ENCODE assay signal across 12 cellular contexts in the genomic region with DNA sequence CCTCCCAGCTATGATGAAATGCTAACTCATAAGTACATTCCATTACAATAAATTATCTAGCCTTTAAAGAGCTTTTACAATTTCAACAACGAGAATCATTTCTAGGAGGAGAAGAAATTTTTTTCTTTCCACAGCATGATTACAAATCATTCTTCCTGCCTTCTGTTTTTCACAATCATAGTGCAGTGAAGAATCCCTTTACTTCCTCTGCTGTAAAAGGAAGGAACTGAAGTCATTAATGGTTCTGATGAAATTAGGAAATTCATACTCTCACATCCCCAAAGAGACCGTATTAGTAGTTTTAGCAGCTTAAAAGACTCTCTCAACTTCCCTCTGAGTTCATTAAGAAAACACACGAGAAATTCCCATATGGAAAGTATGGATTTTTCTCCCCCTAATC. TPM values are rescaled to one million over a fixed set of nuclear protein-coding genes. Genes with fewer than 3 reads are reported as not detected.
DNase-seq lines count a peak whose midpoint lies in the region; ATAC-seq and TF ChIP-seq lines count a peak whose summit lies in the region.
"Had no signal": no experiment of that assay in that cellular context is flagged by ENCODE, and none has a peak within 500 bp of the region (broad histone marks: within the 10 kb centered on the region; RNA-seq: fewer than 3 reads in every experiment).

No MANE protein-coding gene starts in this region.

- H3K36me3 ChIP-seq in hepatocyte (replicated peaks; ENCODE audit: insufficient read depth, low read depth) = no peaks in the 10 kb centered on the region

- WGBS in hepatocyte (ENCODE audit: low lambda C conversion rate, missing lambda C conversion rate) = 63% methylated on average over 3 of the region's 3 CpGs

- H3K4me1 Mint-ChIP-seq in WTC11 = peaks cover 11% of the 10 kb centered on the region
- no peaks in the 10 kb centered on the region for H3K4me1 Mint-ChIP-seq in stimulated activated naive CD8-positive, alpha-beta T cell treated with anti-CD3 and anti-CD28 coated beads, Interleukin-15, amount 100 ng/mL, for 72 hours
- H3K4me1 Mint-ChIP-seq in activated CD8-positive, alpha-beta T cell treated with anti-CD3 and anti-CD28 coated beads, Interleukin-2, amount 10 ng/mL, durations not matched to agents 7 days and 5 days (ENCODE audit: low read depth) = no peaks in the 10 kb centered on the region
- H3K4me1 Mint-ChIP-seq: memory B cell had no signal

- no peak for ATAC-seq in WTC11
- no peak for ATAC-seq in stimulated activated naive CD8-positive, alpha-beta T cell treated with anti-CD3 and anti-CD28 coated beads, Interleukin-15, amount 100 ng/mL, for 72 hours
- no peak for ATAC-seq in activated CD8-positive, alpha-beta T cell treated with anti-CD3 and anti-CD28 coated beads, Interleukin-2, amount 10 ng/mL, durations not matched to agents 7 days and 5 days

- peak overlapping the region; percentile 16 for H2AFZ ChIP-seq in hepatocyte

- H3K4me1 ChIP-seq in hepatocyte (ENCODE audit: insufficient read depth) = peaks cover 5% of the 10 kb centered on the region

- POLR2A ChIA-PET in WTC11 (lab: Charles Lee) = no interaction called here
- POLR2A ChIA-PET in activated CD8-positive, alpha-beta T cell treated with anti-CD3 and anti-CD28 coated beads, Interleukin-2, amount 10 ng/mL, durations not matched to agents 7 days and 5 days (lab: Charles Lee) = no interaction called here

- H3K4me3 ChIP-seq in hepatocyte (no peak overlapping the region), skeletal muscle cell (ENCODE audit: low read depth, low read length) (no peak overlapping the region)

- H3K9me3 Mint-ChIP-seq in WTC11 = no peaks in the 10 kb centered on the region
- no peaks in the 10 kb centered on the region for H3K9me3 Mint-ChIP-seq in stimulated activated naive CD8-positive, alpha-beta T cell treated with anti-CD3 and anti-CD28 coated beads, Interleukin-15, amount 100 ng/mL, for 72 hours
- H3K9me3 Mint-ChIP-seq in activated CD8-positive, alpha-beta T cell treated with anti-CD3 and anti-CD28 coated beads, Interleukin-2, amount 10 ng/mL, durations not matched to agents 7 days and 5 days (ENCODE audit: insufficient read depth) = no peaks in the 10 kb centered on the region
- H3K9me3 Mint-ChIP-seq: memory B cell had no signal

- no peaks in the 10 kb centered on the region for H3K27me3 Mint-ChIP-seq in WTC11 (ENCODE audit: low read depth)
- H3K27me3 Mint-ChIP-seq in stimulated activated naive CD8-positive, alpha-beta T cell treated with anti-CD3 and anti-CD28 coated beads, Interleukin-15, amount 100 ng/mL, for 72 hours = no peaks in the 10 kb centered on the region
- H3K27me3 Mint-ChIP-seq in activated CD8-positive, alpha-beta T cell treated with anti-CD3 and anti-CD28 coated beads, Interleukin-2, amount 10 ng/mL, durations not matched to agents 7 days and 5 days (ENCODE audit: low read depth) = no peaks in the 10 kb centered on the region
- H3K27me3 Mint-ChIP-seq: memory B cell had no signal

- DNase-seq in GM03348 (ENCODE audit: low spot score) (peak; percentile 47), WTC11 (ENCODE audit: low spot score) (no peak), hepatocyte (ENCODE audit: low spot score) (no peak), skeletal muscle cell (ENCODE audit: low read depth) (peak; percentile 34), amygdala (lab: John Stamatoyannopoulos, UW) (no peak)
- DNase-seq in stimulated activated naive CD4-positive, alpha-beta T cell (lab: John Stamatoyannopoulos, UW) = no peak
- DNase-seq in stimulated activated naive CD8-positive, alpha-beta T cell treated with anti-CD3 and anti-CD28 coated beads, Interleukin-15, amount 100 ng/mL, for 72 hours = no peak
- no peak for DNase-seq in activated CD8-positive, alpha-beta T cell treated with anti-CD3 and anti-CD28 coated beads, Interleukin-2, amount 10 ng/mL, durations not matched to agents 7 days and 5 days
- DNase-seq: anterior cingulate cortex, foreskin melanocyte, NCI-H510A had no signal

- H3K9me3 ChIP-seq in hepatocyte (ENCODE audit: low read depth) = no peaks in the 10 kb centered on the region

- H3K27me3 ChIP-seq in hepatocyte = no peaks in the 10 kb centered on the region

- peak overlapping the region; percentile 50 for H3K4me2 ChIP-seq in hepatocyte

- H4K20me1 ChIP-seq in hepatocyte (ENCODE audit: insufficient read depth, poor library complexity, severe bottlenecking) = no peaks in the 10 kb centered on the region

- no peaks in the 10 kb centered on the region for H3K79me2 ChIP-seq in hepatocyte

- H3K27ac Mint-ChIP-seq in WTC11 = peak overlapping the region; percentile 21; the same call in 1 of the 2 replicates
- H3K27ac Mint-ChIP-seq in stimulated activated naive CD8-positive, alpha-beta T cell treated with anti-CD3 and anti-CD28 coated beads, Interleukin-15, amount 100 ng/mL, for 72 hours = no peak overlapping the region
- H3K27ac Mint-ChIP-seq in activated CD8-positive, alpha-beta T cell treated with anti-CD3 and anti-CD28 coated beads, Interleukin-2, amount 10 ng/mL, durations not matched to agents 7 days and 5 days = no peak overlapping the region
- H3K27ac Mint-ChIP-seq: memory B cell had no signal

- TF ChIP-seq CTCF in WTC11 (IDR thresholded peaks at IDR 0.05) (no peak), hepatocyte (IDR thresholded peaks at IDR 0.05; ENCODE audit: poor library complexity) (no peak)

- CTCF ChIA-PET in WTC11 (lab: Charles Lee) = interaction anchor here (1.3 to 1.6 kb wide), 2 partner anchors 59 to 306 kb away, joined by 3 to 4 read pairs; a partner anchor contains a TSS
- CTCF ChIA-PET in activated CD8-positive, alpha-beta T cell treated with anti-CD3 and anti-CD28 coated beads, Interleukin-2, amount 10 ng/mL, durations not matched to agents 7 days and 5 days (lab: Charles Lee) = no interaction called here

- no peak overlapping the region for H3K4me3 Mint-ChIP-seq in WTC11
- no peak overlapping the region for H3K4me3 Mint-ChIP-seq in stimulated activated naive CD8-positive, alpha-beta T cell treated with anti-CD3 and anti-CD28 coated beads, Interleukin-15, amount 100 ng/mL, for 72 hours
- no peak overlapping the region for H3K4me3 Mint-ChIP-seq in activated CD8-positive, alpha-beta T cell treated with anti-CD3 and anti-CD28 coated beads, Interleukin-2, amount 10 ng/mL, durations not matched to agents 7 days and 5 days
- H3K4me3 Mint-ChIP-seq: memory B cell had no signal

- no peaks in the 10 kb centered on the region for H3K36me3 Mint-ChIP-seq in WTC11
- no peaks in the 10 kb centered on the region for H3K36me3 Mint-ChIP-seq in activated CD8-positive, alpha-beta T cell treated with anti-CD3 and anti-CD28 coated beads, Interleukin-2, amount 10 ng/mL, durations not matched to agents 7 days and 5 days (ENCODE audit: low read depth)
- H3K36me3 Mint-ChIP-seq: memory B cell had no signal

- H3K9me2 ChIP-seq in hepatocyte (replicated peaks; ENCODE audit: insufficient read depth) = no peaks in the 10 kb centered on the region

- peak overlapping the region; percentile 29 for H3K27ac ChIP-seq in hepatocyte

TF ChIP-seq in WTC11, 78 proteins besides CTCF, POLR2A, EP300 and RAD21:
- TF ChIP-seq ZNF121 (CRISPR knock-in tag; IDR thresholded peaks at IDR 0.05) = no peak
- TF ChIP-seq OVOL2 (CRISPR knock-in tag; IDR thresholded peaks at IDR 0.05; ENCODE audit: borderline replicate concordance) = no peak
- TF ChIP-seq ZNF396 (CRISPR knock-in tag; IDR thresholded peaks at IDR 0.05; ENCODE audit: borderline replicate concordance) = no peak
- no peak for TF ChIP-seq GTF2I (CRISPR knock-in tag; conservative IDR thresholded peaks at IDR 0.05)
- TF ChIP-seq, protein P1, sequence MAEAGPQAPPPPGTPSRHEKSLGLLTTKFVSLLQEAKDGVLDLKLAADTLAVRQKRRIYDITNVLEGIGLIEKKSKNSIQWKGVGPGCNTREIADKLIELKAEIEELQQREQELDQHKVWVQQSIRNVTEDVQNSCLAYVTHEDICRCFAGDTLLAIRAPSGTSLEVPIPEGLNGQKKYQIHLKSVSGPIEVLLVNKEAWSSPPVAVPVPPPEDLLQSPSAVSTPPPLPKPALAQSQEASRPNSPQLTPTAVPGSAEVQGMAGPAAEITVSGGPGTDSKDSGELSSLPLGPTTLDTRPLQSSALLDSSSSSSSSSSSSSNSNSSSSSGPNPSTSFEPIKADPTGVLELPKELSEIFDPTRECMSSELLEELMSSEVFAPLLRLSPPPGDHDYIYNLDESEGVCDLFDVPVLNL (CRISPR knock-in tag; IDR thresholded peaks at IDR 0.05; ENCODE audit: borderline replicate concordance, low read depth) = no peak
- no peak for TF ChIP-seq ESRRA (CRISPR knock-in tag; IDR thresholded peaks at IDR 0.05; ENCODE audit: borderline replicate concordance)
- TF ChIP-seq, protein P2, sequence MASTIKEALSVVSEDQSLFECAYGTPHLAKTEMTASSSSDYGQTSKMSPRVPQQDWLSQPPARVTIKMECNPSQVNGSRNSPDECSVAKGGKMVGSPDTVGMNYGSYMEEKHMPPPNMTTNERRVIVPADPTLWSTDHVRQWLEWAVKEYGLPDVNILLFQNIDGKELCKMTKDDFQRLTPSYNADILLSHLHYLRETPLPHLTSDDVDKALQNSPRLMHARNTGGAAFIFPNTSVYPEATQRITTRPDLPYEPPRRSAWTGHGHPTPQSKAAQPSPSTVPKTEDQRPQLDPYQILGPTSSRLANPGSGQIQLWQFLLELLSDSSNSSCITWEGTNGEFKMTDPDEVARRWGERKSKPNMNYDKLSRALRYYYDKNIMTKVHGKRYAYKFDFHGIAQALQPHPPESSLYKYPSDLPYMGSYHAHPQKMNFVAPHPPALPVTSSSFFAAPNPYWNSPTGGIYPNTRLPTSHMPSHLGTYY (CRISPR knock-in tag; IDR thresholded peaks at IDR 0.05) = no peak
- TF ChIP-seq RORB (CRISPR knock-in tag; IDR thresholded peaks at IDR 0.05) = no peak
- no peak for TF ChIP-seq ATF1 (CRISPR knock-in tag; IDR thresholded peaks at IDR 0.05)
- no peak for TF ChIP-seq CREB1 (CRISPR knock-in tag; IDR thresholded peaks at IDR 0.05)

RNA-seq across cellular contexts. Expression of a gene that starts 58.7 kb away (rescaled TPM):
- total RNA-seq in WTC11 (2021) (8.1 to 12.5 TPM (median 8.9 TPM) in 3 replicates), hepatocyte (28.6 and 30.4 TPM in 2 replicates)
- polyA plus RNA-seq in hepatocyte = 3.1 and 4.3 TPM in 2 replicates
- not detected for total RNA-seq in activated CD8-positive, alpha-beta T cell treated with anti-CD3 and anti-CD28 coated beads, Interleukin-2, amount 10 ng/mL, durations not matched to agents 7 days and 5 days

Comparison
In these comparisons a context has a peak if more than half of its experiments do, and no peak if none do; other contexts are left out.
1. DNase-seq: peak in GM03348 (single experiment) and skeletal muscle cell (single experiment); none in WTC11 (single experiment), hepatocyte (single experiment), amygdala (0 of 56), stimulated activated naive CD4-positive, alpha-beta T cell (0 of 6), stimulated activated naive CD8-positive, alpha-beta T cell treated with anti-CD3 and anti-CD28 coated beads, Interleukin-15, amount 100 ng/mL, for 72 hours (0 of 2) and activated CD8-positive, alpha-beta T cell treated with anti-CD3 and anti-CD28 coated beads, Interleukin-2, amount 10 ng/mL, durations not matched to agents 7 days and 5 days (single experiment).